Comparison of ENCODE assay signal across 17 cellular contexts in the genomic region with DNA sequence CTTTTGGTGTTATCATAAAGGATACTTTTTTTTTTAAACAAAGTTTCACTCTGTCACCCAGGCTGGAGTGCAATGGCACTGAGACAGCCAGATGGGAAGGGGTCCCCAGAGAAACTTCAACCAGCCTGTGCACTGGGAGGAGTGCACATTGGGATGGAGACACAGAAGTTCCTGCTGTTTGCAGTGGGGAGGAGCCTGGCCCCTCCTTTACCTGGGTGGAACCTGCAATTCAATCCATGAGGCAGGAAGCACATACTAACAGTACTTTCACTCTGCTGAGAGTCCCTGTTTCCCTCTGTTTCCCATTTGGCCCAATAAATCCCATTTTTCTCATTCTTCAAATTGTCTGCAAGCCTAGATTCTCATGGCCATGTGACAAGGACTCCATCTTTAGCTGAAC. TPM values are rescaled to one million over a fixed set of nuclear protein-coding genes. Genes with fewer than 3 reads are reported as not detected.
A peak's percentile ranks its signal among the peaks of the same experiment; 100 is the strongest.
DNase-seq lines count a peak whose midpoint lies in the region; ATAC-seq, FAIRE-seq and TF ChIP-seq lines count a peak whose summit lies in the region.
"Had no signal": no experiment of that assay in that cellular context is flagged by ENCODE, and none has a peak within 500 bp of the region (broad histone marks: within the 10 kb centered on the region; RNA-seq: fewer than 3 reads in every experiment).

No MANE protein-coding gene starts in this region.

- H3K4me3 ChIP-seq in bronchial epithelial cell (ENCODE audit: low read depth, low read length) (no peak overlapping the region), transverse colon (no peak overlapping the region)
- H3K4me3 ChIP-seq: BLaER1, HAP-1 had no signal

- CTCF ChIA-PET in CD4-positive, alpha-beta T cell (lab: Charles Lee) = no interaction called here

- in situ Hi-C loops in transverse colon (cut with MboI; ENCODE audit: low pct_ligation_motif_present in 1 of 4, low pct_unique_long_range_greater_than_20kb in 1 of 4, low sequenced_read_pairs in 3 of 4) = no loop called here

- H3K4me1 ChIP-seq in transverse colon = peaks cover 0 to 7% (median 5%) of the 10 kb centered on the region in 4 donors
- H3K4me1 ChIP-seq: BLaER1, HAP-1 had no signal

- no peak overlapping the region for H3K27ac Mint-ChIP-seq in CD4-positive, alpha-beta T cell
- H3K27ac Mint-ChIP-seq: HFFc6, IgD-negative memory B cell had no signal

- no peak for TF ChIP-seq POLR2A in transverse colon (IDR thresholded peaks at IDR 0.05)

- H3K27ac ChIP-seq in transverse colon = peak overlapping the region in 1 of 4 donors; percentile 37
- H3K27ac ChIP-seq in CD4-positive, alpha-beta T cell (ENCODE audit: low read depth, low read length) = no peak overlapping the region
- H3K27ac ChIP-seq: 22Rv1, BLaER1 had no signal

- no peak for TF ChIP-seq EP300 in transverse colon (IDR thresholded peaks at IDR 0.05; ENCODE audit: low read depth)

- no peak overlapping the region for H3K4me3 Mint-ChIP-seq in CD4-positive, alpha-beta T cell
- H3K4me3 Mint-ChIP-seq: HFFc6, IgD-negative memory B cell had no signal

- peaks cover 3% of the 10 kb centered on the region for H3K4me1 Mint-ChIP-seq in CD4-positive, alpha-beta T cell (ENCODE audit: low read depth)

- no peak for FAIRE-seq in bronchial epithelial cell (lab: Jason Lieb, UNC)

- intact Hi-C loops in left colon (cut with DNase I, micrococcal nuclease) (no loop called here), transverse colon (cut with DNase I; ENCODE audit: low total_unique reads) (no loop called here)
- intact Hi-C loops in CD4-positive, alpha-beta T cell (cut with DNase I, micrococcal nuclease) = no loop called here

- peaks cover 0 to 6% of the 10 kb centered on the region in 2 donors for H3K9me3 ChIP-seq in transverse colon
- no peaks in the 10 kb centered on the region for H3K9me3 ChIP-seq in CD4-positive, alpha-beta T cell (ENCODE audit: control insufficient read depth, low read length)

- ATAC-seq in left colon (peak; percentile 78), HG02938 (IDR thresholded peaks at IDR 0.05; ENCODE audit: unreplicated experiment) (no peak), HG03432 (IDR thresholded peaks at IDR 0.05; ENCODE audit: unreplicated experiment) (no peak)
- ATAC-seq in CD4-positive, alpha-beta T cell (ENCODE audit: poor library complexity) = no peak

- TF ChIP-seq CTCF in bronchial epithelial cell (IDR thresholded peaks at IDR 0.05; ENCODE audit: insufficient read depth, low read length, severe bottlenecking) (no peak), transverse colon (IDR thresholded peaks at IDR 0.05) (no peak)
- no peak for TF ChIP-seq CTCF in CD4-positive, alpha-beta T cell (IDR thresholded peaks at IDR 0.05)

- no peaks in the 10 kb centered on the region for H3K36me3 ChIP-seq in bronchial epithelial cell (ENCODE audit: control insufficient read depth, insufficient read depth, low read length)
- no peaks in the 10 kb centered on the region for H3K36me3 ChIP-seq in transverse colon
- H3K36me3 ChIP-seq: BLaER1, HAP-1 had no signal

- POLR2A ChIA-PET in CD4-positive, alpha-beta T cell (lab: Charles Lee) = no interaction called here

- H3K27me3 Mint-ChIP-seq in CD4-positive, alpha-beta T cell = peaks cover 40% of the 10 kb centered on the region

- no peaks in the 10 kb centered on the region for H3K36me3 Mint-ChIP-seq in CD4-positive, alpha-beta T cell (ENCODE audit: low read depth)
- H3K36me3 Mint-ChIP-seq: IgD-negative memory B cell had no signal

- DNase-seq in NCI-H2171 treated with DMSO at 0.1 percent for 48 hours (lab: John Stamatoyannopoulos, UW) (peak; percentile 19), NCI-H2171 (lab: John Stamatoyannopoulos, UW) (no peak), bronchial epithelial cell (ENCODE audit: low read depth) (peak; percentile 4), left colon (peak; percentile 43 to 48), transverse colon (peak; percentile 43)
- no peak for DNase-seq in CD4-positive, alpha-beta T cell
- DNase-seq: AML-193, DMS 273 treated with DMSO at 0.1 percent for 48 hours, GOT3, HFFc6 had no signal

- H3K9me3 Mint-ChIP-seq in CD4-positive, alpha-beta T cell = no peaks in the 10 kb centered on the region
- H3K9me3 Mint-ChIP-seq: HFFc6, IgD-negative memory B cell had no signal

- H3K27me3 ChIP-seq in bronchial epithelial cell (ENCODE audit: control insufficient read depth, insufficient read depth, low read length) = no peaks in the 10 kb centered on the region
- H3K27me3 ChIP-seq in transverse colon = peaks cover 6% of the 10 kb centered on the region
- peaks cover 12% of the 10 kb centered on the region for H3K27me3 ChIP-seq in CD4-positive, alpha-beta T cell (ENCODE audit: control insufficient read depth, insufficient read depth, low read length)
- H3K27me3 ChIP-seq: BLaER1 had no signal

RNA-seq across cellular contexts. Expression of a gene that starts 42.3 kb away (rescaled TPM):
- total RNA-seq in bronchial epithelial cell (not detected in 2 replicates), left colon (under 1 TPM; 0.70 to 0.73 TPM), transverse colon (under 1 TPM in 2 of 4 donors, not detected in 2; 0.14 to 0.32 TPM)
- not detected for total RNA-seq in CD4-positive, alpha-beta T cell
- total RNA-seq: HFFc6, HT1080 had no signal

RNA-seq across cellular contexts. Expression of a gene that starts 53.4 kb away (rescaled TPM):
- total RNA-seq in bronchial epithelial cell = 32.9 and 44.9 TPM in 2 replicates
- total RNA-seq in left colon = 10 to 100 TPM; 38.1 to 44.5 TPM
- 10 to 100 TPM; 34.5 to 43.4 (median 40.4) TPM for total RNA-seq in transverse colon
- total RNA-seq in CD4-positive, alpha-beta T cell = 10 to 100 TPM; 80.2 to 82.0 TPM

Comparison
In these comparisons a context has a peak if more than half of its experiments do, and no peak if none do; other contexts are left out.
1. DNase-seq: peak in NCI-H2171 treated with DMSO at 0.1 percent for 48 hours (single experiment), bronchial epithelial cell (single experiment), left colon (2 of 2) and transverse colon (single experiment); none in NCI-H2171 (single experiment) and CD4-positive, alpha-beta T cell (0 of 10).